ENCODE assay signal across 11 cellular contexts in the genomic region with DNA sequence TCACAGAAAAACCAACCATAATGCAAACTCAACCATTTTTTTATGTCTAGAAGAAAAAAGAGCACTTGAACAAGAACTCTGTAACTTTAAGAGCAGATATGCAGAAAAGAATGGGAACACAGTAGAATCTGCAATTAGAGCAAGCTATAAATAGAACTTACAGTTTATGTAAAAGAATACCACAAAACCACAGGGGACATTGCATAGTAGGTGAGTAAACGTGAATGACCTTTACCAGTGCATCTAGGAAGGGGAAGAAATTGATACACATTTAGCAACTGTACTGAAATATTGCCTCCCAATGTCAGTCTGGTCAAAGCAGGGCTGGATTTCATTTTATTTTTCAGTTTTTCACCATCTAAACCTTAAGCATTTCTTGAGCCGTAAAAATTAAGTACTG.
DNase-seq lines count a peak whose midpoint lies in the region; ATAC-seq and TF ChIP-seq lines count a peak whose summit lies in the region.
"Had no signal": no experiment of that assay in that cellular context is flagged by ENCODE, and none has a peak within 500 bp of the region (broad histone marks: within the 10 kb centered on the region; RNA-seq: fewer than 3 reads in every experiment).

No MANE protein-coding gene starts in this region.

- no peaks in the 10 kb centered on the region for H3K9me3 Mint-ChIP-seq in activated CD8-positive, alpha-beta memory T cell treated with anti-CD3 and anti-CD28 coated beads, Interleukin-2, amount 10 ng/mL, durations not matched to agents 7 days and 5 days (ENCODE audit: low read depth)

- intact Hi-C loops in psoas muscle (cut with DNase I) = no loop called here

- no peaks in the 10 kb centered on the region for H3K4me1 Mint-ChIP-seq in activated CD8-positive, alpha-beta memory T cell treated with anti-CD3 and anti-CD28 coated beads, Interleukin-2, amount 10 ng/mL, durations not matched to agents 7 days and 5 days

- no peaks in the 10 kb centered on the region for H3K4me1 ChIP-seq in psoas muscle
- H3K4me1 ChIP-seq in osteoblast (ENCODE audit: insufficient read depth, low read length) = no peaks in the 10 kb centered on the region
- H3K4me1 ChIP-seq: lower lobe of right lung had no signal

- DNase-seq in CD1c-positive myeloid dendritic cell (ENCODE audit: extremely low spot score) (peak; percentile 8), NCI-H2107 treated with DMSO at 0.1 percent for 48 hours (lab: John Stamatoyannopoulos, UW; ENCODE audit: unreplicated experiment) (peak; percentile 61), fibroblast of mammary gland (ENCODE audit: low read depth) (peak; percentile 81), psoas muscle (no peak), osteoblast (ENCODE audit: insufficient read length, low spot score, missing footprints) (no peak)
- no peak for DNase-seq in stimulated activated CD4-positive, alpha-beta T cell treated with anti-CD3 and anti-CD28 coated beads, Interleukin-2, amount 100 ng/mL, for 48 hours
- DNase-seq in activated CD8-positive, alpha-beta memory T cell treated with anti-CD3 and anti-CD28 coated beads, Interleukin-2, amount 10 ng/mL, durations not matched to agents 7 days and 5 days = no peak
- DNase-seq: effector CD4-positive, alpha-beta T cell; lower lobe of right lung; NCI-H524 treated with DMSO at 0.1 percent for 48 hours had no signal

- H3K4me3 ChIP-seq in fibroblast of mammary gland (ENCODE audit: control insufficient read depth, low read depth, low read length) (no peak overlapping the region), psoas muscle (no peak overlapping the region), osteoblast (ENCODE audit: insufficient read depth, low read length) (no peak overlapping the region)
- H3K4me3 ChIP-seq: lower lobe of right lung had no signal

- no peak overlapping the region for H3K27ac Mint-ChIP-seq in activated CD8-positive, alpha-beta memory T cell treated with anti-CD3 and anti-CD28 coated beads, Interleukin-2, amount 10 ng/mL, durations not matched to agents 7 days and 5 days

- H3K9me3 ChIP-seq in psoas muscle = no peaks in the 10 kb centered on the region
- H3K9me3 ChIP-seq in osteoblast (ENCODE audit: low read depth, low read length) = no peaks in the 10 kb centered on the region
- H3K9me3 ChIP-seq: lower lobe of right lung had no signal

- no peaks in the 10 kb centered on the region for H3K27me3 ChIP-seq in psoas muscle (ENCODE audit: insufficient read depth in 3 of 3, low read length in 2 of 3)
- no peaks in the 10 kb centered on the region for H3K27me3 ChIP-seq in osteoblast (ENCODE audit: insufficient read depth, low read length)

- no peaks in the 10 kb centered on the region for H3K36me3 Mint-ChIP-seq in activated CD8-positive, alpha-beta memory T cell treated with anti-CD3 and anti-CD28 coated beads, Interleukin-2, amount 10 ng/mL, durations not matched to agents 7 days and 5 days

- H3K27ac ChIP-seq in psoas muscle = no peak overlapping the region
- no peak overlapping the region for H3K27ac ChIP-seq in osteoblast (ENCODE audit: low read depth, low read length)
- H3K27ac ChIP-seq: lower lobe of right lung had no signal

- no peaks in the 10 kb centered on the region for H4K20me1 ChIP-seq in osteoblast (ENCODE audit: insufficient read depth, low read length)

- H3K27me3 Mint-ChIP-seq in activated CD8-positive, alpha-beta memory T cell treated with anti-CD3 and anti-CD28 coated beads, Interleukin-2, amount 10 ng/mL, durations not matched to agents 7 days and 5 days = no peaks in the 10 kb centered on the region

- CTCF ChIA-PET in activated CD8-positive, alpha-beta memory T cell treated with anti-CD3 and anti-CD28 coated beads, Interleukin-2, amount 10 ng/mL, durations not matched to agents 7 days and 5 days (lab: Charles Lee) = no interaction called here

- no peaks in the 10 kb centered on the region for H3K79me2 ChIP-seq in osteoblast (ENCODE audit: insufficient read depth, low read length)

- H2AFZ ChIP-seq in osteoblast (ENCODE audit: low read length) = no peak overlapping the region

- 36 to 38% (median 38%) methylated on average over 2 of the region's 2 CpGs for WGBS in psoas muscle, 3 donors

- no peak overlapping the region for H3K4me2 ChIP-seq in osteoblast (ENCODE audit: insufficient read depth, low read length)

- peak; percentile 80 for ATAC-seq in GM21786 (IDR thresholded peaks at IDR 0.05; ENCODE audit: unreplicated experiment)
- ATAC-seq in psoas muscle = no peak
- no peak for ATAC-seq in activated CD8-positive, alpha-beta memory T cell treated with anti-CD3 and anti-CD28 coated beads, Interleukin-2, amount 10 ng/mL, durations not matched to agents 7 days and 5 days
- ATAC-seq: lower lobe of right lung had no signal

- no peaks in the 10 kb centered on the region for H3K36me3 ChIP-seq in psoas muscle (ENCODE audit: insufficient read depth in 1 of 2, low read depth in 1 of 2)
- H3K36me3 ChIP-seq in osteoblast (ENCODE audit: insufficient read depth, low read length) = no peaks in the 10 kb centered on the region
- H3K36me3 ChIP-seq: lower lobe of right lung had no signal

- no peak overlapping the region for H3K4me3 Mint-ChIP-seq in activated CD8-positive, alpha-beta memory T cell treated with anti-CD3 and anti-CD28 coated beads, Interleukin-2, amount 10 ng/mL, durations not matched to agents 7 days and 5 days

- TF ChIP-seq CTCF in fibroblast of mammary gland (conservative IDR thresholded peaks at IDR 0.05; ENCODE audit: control insufficient read depth, insufficient read depth, low read depth, low read length) (no peak), psoas muscle (IDR thresholded peaks at IDR 0.05) (no peak), osteoblast (IDR thresholded peaks at IDR 0.05; ENCODE audit: extremely low read depth, low read depth, low read length) (no peak)

Comparison
In these comparisons a context has a peak if more than half of its experiments do, and no peak if none do; other contexts are left out.
1. DNase-seq: peak in CD1c-positive myeloid dendritic cell (single experiment), NCI-H2107 treated with DMSO at 0.1 percent for 48 hours (single experiment) and fibroblast of mammary gland (single experiment); none in psoas muscle (0 of 2), osteoblast (single experiment), stimulated activated CD4-positive, alpha-beta T cell treated with anti-CD3 and anti-CD28 coated beads, Interleukin-2, amount 100 ng/mL, for 48 hours (0 of 2) and activated CD8-positive, alpha-beta memory T cell treated with anti-CD3 and anti-CD28 coated beads, Interleukin-2, amount 10 ng/mL, durations not matched to agents 7 days and 5 days (single experiment).